In the genomic region with DNA sequence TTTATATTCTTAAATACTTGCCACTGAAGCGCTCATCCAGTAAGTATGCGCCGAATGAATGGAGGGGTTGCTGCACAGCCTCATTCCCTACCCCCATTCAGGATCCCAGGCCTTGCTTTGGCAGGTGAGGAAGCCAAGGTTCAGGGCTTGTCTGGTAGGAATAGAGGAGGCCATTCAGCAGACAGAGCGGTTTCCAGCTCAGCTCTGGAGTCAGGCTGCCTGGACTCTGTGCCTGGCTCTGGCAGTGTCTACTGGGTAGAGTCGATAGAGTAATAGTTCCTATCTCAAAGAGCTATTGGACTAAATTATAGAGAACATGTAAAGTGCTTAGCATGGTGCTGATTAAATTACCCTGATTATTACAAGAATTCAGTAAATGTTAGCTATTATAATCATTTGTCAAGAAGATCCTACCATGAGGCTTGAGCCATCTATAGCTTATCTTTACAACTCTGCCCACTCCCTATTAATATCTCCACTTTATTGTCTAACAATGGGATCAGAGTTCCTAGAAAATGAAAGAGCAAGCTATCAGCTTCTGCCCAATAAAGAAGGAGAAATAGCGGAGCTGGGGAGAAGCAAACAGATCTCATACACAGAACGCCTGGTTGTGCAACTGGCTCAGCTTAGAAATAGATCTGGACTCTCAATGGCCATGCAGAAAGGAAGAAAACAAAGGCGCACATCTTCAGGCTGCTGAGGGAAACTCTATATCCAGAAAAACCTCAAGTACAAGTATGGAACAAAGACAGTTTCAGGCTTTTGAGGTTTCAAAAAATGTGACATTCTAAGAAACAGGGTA, we compare ENCODE assay signal across 16 cellular contexts. TPM values are rescaled to one million over a fixed set of nuclear protein-coding genes. Genes with fewer than 3 reads are reported as not detected.
"Had no signal": no experiment of that assay in that cellular context is flagged by ENCODE, and none has a peak within 500 bp of the region (broad histone marks: within the 10 kb centered on the region; RNA-seq: fewer than 3 reads in every experiment).

No MANE protein-coding gene starts in this region.

- H3K4me1 ChIP-seq: gastroesophageal sphincter, uterus had no signal

- H3K36me3 Mint-ChIP-seq: activated naive CD4-positive, alpha-beta T cell treated with anti-CD3 and anti-CD28 coated beads, Interleukin-2, amount 10 ng/mL, durations not matched to agents 7 days and 5 days had no signal

- DNase-seq: activated CD4-positive, alpha-beta T cell treated with anti-CD3 and anti-CD28 coated beads, Interleukin-2, amount 50 U/mL, for 4 hours; activated naive CD4-positive, alpha-beta T cell treated with anti-CD3 and anti-CD28 coated beads, Interleukin-2, amount 10 ng/mL, durations not matched to agents 7 days and 5 days; effector memory CD4-positive, alpha-beta T cell; kidney glomerular epithelial cell; ovary; stimulated activated CD4-positive, alpha-beta T cell treated with anti-CD3 and anti-CD28 coated beads, Interleukin-4, amount 100 ng/mL, for 4 hours; stomach; T-helper 17 cell; uterus had no signal

- H3K27ac Mint-ChIP-seq: activated naive CD4-positive, alpha-beta T cell treated with anti-CD3 and anti-CD28 coated beads, Interleukin-2, amount 10 ng/mL, durations not matched to agents 7 days and 5 days; T-helper 17 cell had no signal

- H3K4me3 ChIP-seq: coronary artery, gastroesophageal sphincter, ovary, stomach, thoracic aorta, uterus had no signal

- H3K9me3 ChIP-seq: gastroesophageal sphincter, ovary, stomach, thoracic aorta, uterus had no signal

- H3K27me3 ChIP-seq: ovary, stomach, uterus had no signal

- H3K36me3 ChIP-seq: gastroesophageal sphincter, ovary, stomach, thoracic aorta, uterus had no signal

- ATAC-seq: gastroesophageal sphincter, T-helper 17 cell had no signal

- H3K9me3 Mint-ChIP-seq: activated naive CD4-positive, alpha-beta T cell treated with anti-CD3 and anti-CD28 coated beads, Interleukin-2, amount 10 ng/mL, durations not matched to agents 7 days and 5 days; neural crest cell had no signal

- H3K4me3 Mint-ChIP-seq: activated naive CD4-positive, alpha-beta T cell treated with anti-CD3 and anti-CD28 coated beads, Interleukin-2, amount 10 ng/mL, durations not matched to agents 7 days and 5 days; neural crest cell; T-helper 17 cell had no signal

- H3K27ac ChIP-seq: coronary artery, gastroesophageal sphincter, ovary, stomach, thoracic aorta, uterus had no signal

RNA-seq across cellular contexts. Expression of a gene that starts 40.3 kb away (rescaled TPM):
- total RNA-seq: cardiac septum, fibroblast of lung, myocyte, neural crest cell had no signal
- polyA plus RNA-seq: fibroblast of lung, ovary had no signal
